Comparison of ENCODE assay signal across 23 cellular contexts in genomic region chr1:50129201-50129600, GRCh38. TPM values are rescaled to one million over a fixed set of nuclear protein-coding genes. Genes with fewer than 3 reads are reported as not detected.
"Had no signal": no experiment of that assay in that cellular context is flagged by ENCODE, and none has a peak within 500 bp of the region (broad histone marks: within the 10 kb centered on the region; RNA-seq: fewer than 3 reads in every experiment).

No MANE protein-coding gene starts in this region.

- DNase-seq: dermis blood vessel endothelial cell; erythroblast; foreskin melanocyte; head of caudate nucleus; islet precursor cell; natural killer cell; nucleus accumbens; ovary; right cardiac atrium; small intestine; stimulated activated CD4-positive, alpha-beta T cell treated with anti-CD3 and anti-CD28 coated beads, Interleukin-12 subunit alpha, Interleukin-12 subunit beta, amount 100 ng/mL, for 4 hours; stimulated activated naive CD4-positive, alpha-beta T cell; stomach; substantia nigra; transverse colon had no signal

- H3K27ac ChIP-seq: hepatocyte, neural progenitor cell, ovary, stomach, thoracic aorta, transverse colon had no signal

- H3K9me3 Mint-ChIP-seq: mesothelial cell of epicardium, natural killer cell, neural progenitor cell had no signal

- H3K4me3 Mint-ChIP-seq: mesothelial cell of epicardium, natural killer cell, neural progenitor cell had no signal

- H3K4me3 ChIP-seq: hepatocyte, neural progenitor cell, ovary, stomach, thoracic aorta, transverse colon had no signal

- H3K36me3 Mint-ChIP-seq: mesothelial cell of epicardium, natural killer cell, neural progenitor cell had no signal

- H3K4me1 Mint-ChIP-seq: mesothelial cell of epicardium, natural killer cell, neural progenitor cell had no signal

- ATAC-seq: left lobe of liver, natural killer cell, right cardiac atrium had no signal

- H3K27me3 Mint-ChIP-seq: progenitor cell of endocrine pancreas had no signal

- H3K27ac Mint-ChIP-seq: mesothelial cell of epicardium, natural killer cell, neural progenitor cell, progenitor cell of endocrine pancreas had no signal

RNA-seq across cellular contexts. Expression of gene ELAVL4, which starts 20.5 kb away (rescaled TPM):
- total RNA-seq: dermis blood vessel endothelial cell, endothelial cell of umbilical vein, mesothelial cell of epicardium, myocyte, natural killer cell, ovary had no signal
